In the genomic region with DNA sequence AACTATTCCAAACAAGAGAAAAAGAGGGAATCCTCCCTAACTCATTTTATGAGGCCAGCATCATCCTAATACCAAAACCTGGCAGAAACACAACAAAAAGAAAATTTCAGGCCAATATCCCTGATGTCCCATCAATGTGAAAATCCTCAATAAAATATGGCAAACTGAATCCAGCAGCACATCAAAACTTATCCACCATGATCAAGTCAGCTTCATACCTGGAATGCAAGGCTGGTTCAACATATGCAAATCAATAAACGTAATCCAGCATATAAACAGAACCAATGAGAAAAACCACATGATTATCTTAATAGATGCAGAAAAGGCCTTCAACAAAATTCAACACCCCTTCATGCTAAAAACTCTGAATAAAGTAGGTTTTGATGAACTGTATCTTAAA, we compare ENCODE assay signal across 8 cellular contexts. TPM values are rescaled to one million over a fixed set of nuclear protein-coding genes. Genes with fewer than 3 reads are reported as not detected.
DNase-seq lines count a peak whose midpoint lies in the region; ATAC-seq and TF ChIP-seq lines count a peak whose summit lies in the region.
"Not testable (repeated sequence)": the region's sequence is repeated elsewhere in the genome, so short reads cannot be mapped to it uniquely, and the experiment has no call there.
"Had no signal": no experiment of that assay in that cellular context is flagged by ENCODE, and none has a peak within 500 bp of the region (broad histone marks: within the 10 kb centered on the region; RNA-seq: fewer than 3 reads in every experiment).

No MANE protein-coding gene starts in this region.

- TF ChIP-seq CTCF in natural killer cell (IDR thresholded peaks at IDR 0.05) = not testable (repeated sequence)

- peaks cover 48% of the 10 kb centered on the region for H3K4me1 Mint-ChIP-seq in activated T-cell treated with anti-CD3 and anti-CD28 coated beads, Interleukin-2, amount 50 U/mL, for 72 hours (ENCODE audit: low read depth)
- peaks cover 36% of the 10 kb centered on the region for H3K4me1 Mint-ChIP-seq in activated naive CD8-positive, alpha-beta T cell treated with anti-CD3 and anti-CD28 coated beads, Interleukin-2, amount 10 ng/mL, durations not matched to agents 7 days and 5 days
- H3K4me1 Mint-ChIP-seq in central memory CD8-positive, alpha-beta T cell = peaks cover 56% of the 10 kb centered on the region
- H3K4me1 Mint-ChIP-seq in natural killer cell = peaks cover 53 to 73% of the 10 kb centered on the region in 2 donors
- peaks cover 43% of the 10 kb centered on the region for H3K4me1 Mint-ChIP-seq in stimulated activated naive CD8-positive, alpha-beta T cell treated with anti-CD3 and anti-CD28 coated beads, Interleukin-15, Interleukin-2, amounts not matched to agents 100 ng/mL and 50 ng/mL, for 24 hours (ENCODE audit: low read depth)

- not testable (repeated sequence) for H3K4me3 Mint-ChIP-seq in activated T-cell treated with anti-CD3 and anti-CD28 coated beads, Interleukin-2, amount 50 U/mL, for 72 hours; activated naive CD8-positive, alpha-beta T cell treated with anti-CD3 and anti-CD28 coated beads, Interleukin-2, amount 10 ng/mL, durations not matched to agents 7 days and 5 days; central memory CD8-positive, alpha-beta T cell; natural killer cell; stimulated activated naive CD8-positive, alpha-beta T cell treated with anti-CD3 and anti-CD28 coated beads, Interleukin-15, Interleukin-2, amounts not matched to agents 100 ng/mL and 50 ng/mL, for 24 hours

- intact Hi-C loops in natural killer cell (cut with micrococcal nuclease) = not testable (repeated sequence)

- peaks cover 43 to 55% of the 10 kb centered on the region in 2 donors for H3K36me3 Mint-ChIP-seq in activated T-cell treated with anti-CD3 and anti-CD28 coated beads, Interleukin-2, amount 50 U/mL, for 72 hours (ENCODE audit: insufficient read depth in 2 of 2)
- H3K36me3 Mint-ChIP-seq in activated naive CD8-positive, alpha-beta T cell treated with anti-CD3 and anti-CD28 coated beads, Interleukin-2, amount 10 ng/mL, durations not matched to agents 7 days and 5 days = peaks cover 52% of the 10 kb centered on the region
- H3K36me3 Mint-ChIP-seq in central memory CD8-positive, alpha-beta T cell (ENCODE audit: insufficient read depth) = peaks cover 30% of the 10 kb centered on the region
- H3K36me3 Mint-ChIP-seq in natural killer cell = not testable (repeated sequence)
- peaks cover 44% of the 10 kb centered on the region for H3K36me3 Mint-ChIP-seq in stimulated activated naive CD8-positive, alpha-beta T cell treated with anti-CD3 and anti-CD28 coated beads, Interleukin-15, Interleukin-2, amounts not matched to agents 100 ng/mL and 50 ng/mL, for 24 hours (ENCODE audit: low read depth)

- not testable (repeated sequence) for ATAC-seq in activated T-cell treated with anti-CD3 and anti-CD28 coated beads, Interleukin-2, amount 50 U/mL, for 72 hours (replicated peaks in 1 of 2); activated naive CD8-positive, alpha-beta T cell treated with anti-CD3 and anti-CD28 coated beads, Interleukin-2, amount 10 ng/mL, durations not matched to agents 7 days and 5 days (ENCODE audit: low read depth); central memory CD8-positive, alpha-beta T cell (replicated peaks; ENCODE audit: extremely low read depth, poor library complexity, severe bottlenecking); natural killer cell

- POLR2A ChIA-PET in activated naive CD8-positive, alpha-beta T cell treated with anti-CD3 and anti-CD28 coated beads, Interleukin-2, amount 10 ng/mL, durations not matched to agents 7 days and 5 days (lab: Charles Lee) = interaction anchor here (0.6 kb wide), 1 partner anchor 8 kb away, joined by 3 read pairs; no protein-coding TSS in a partner anchor

- H3K27ac Mint-ChIP-seq in activated T-cell treated with anti-CD3 and anti-CD28 coated beads, Interleukin-2, amount 50 U/mL, for 72 hours = peak overlapping the region; percentile 86
- peak overlapping the region; percentile 73 for H3K27ac Mint-ChIP-seq in activated naive CD8-positive, alpha-beta T cell treated with anti-CD3 and anti-CD28 coated beads, Interleukin-2, amount 10 ng/mL, durations not matched to agents 7 days and 5 days
- peak overlapping the region; percentile 84 for H3K27ac Mint-ChIP-seq in central memory CD8-positive, alpha-beta T cell (ENCODE audit: low read depth)
- H3K27ac Mint-ChIP-seq in natural killer cell = peak overlapping the region; percentile 98 to 100
- H3K27ac Mint-ChIP-seq in stimulated activated naive CD8-positive, alpha-beta T cell treated with anti-CD3 and anti-CD28 coated beads, Interleukin-15, Interleukin-2, amounts not matched to agents 100 ng/mL and 50 ng/mL, for 24 hours = peak overlapping the region; percentile 43

- DNase-seq in activated T-cell treated with anti-CD3 and anti-CD28 coated beads, Interleukin-2, amount 50 U/mL, for 72 hours; activated naive CD8-positive, alpha-beta T cell treated with anti-CD3 and anti-CD28 coated beads, Interleukin-2, amount 10 ng/mL, durations not matched to agents 7 days and 5 days; central memory CD8-positive, alpha-beta T cell (ENCODE audit: low spot score in 2 of 2); natural killer cell: not testable (repeated sequence)

- not testable (repeated sequence) for H3K27me3 Mint-ChIP-seq in activated T-cell treated with anti-CD3 and anti-CD28 coated beads, Interleukin-2, amount 50 U/mL, for 72 hours (ENCODE audit: low read depth); activated naive CD8-positive, alpha-beta T cell treated with anti-CD3 and anti-CD28 coated beads, Interleukin-2, amount 10 ng/mL, durations not matched to agents 7 days and 5 days; central memory CD8-positive, alpha-beta T cell; natural killer cell (ENCODE audit: low read depth in 2 of 2); stimulated activated naive CD8-positive, alpha-beta T cell treated with anti-CD3 and anti-CD28 coated beads, Interleukin-15, Interleukin-2, amounts not matched to agents 100 ng/mL and 50 ng/mL, for 24 hours

- peaks cover 25 to 27% of the 10 kb centered on the region in 2 donors for H3K9me3 Mint-ChIP-seq in activated T-cell treated with anti-CD3 and anti-CD28 coated beads, Interleukin-2, amount 50 U/mL, for 72 hours
- peaks cover 43% of the 10 kb centered on the region for H3K9me3 Mint-ChIP-seq in activated naive CD8-positive, alpha-beta T cell treated with anti-CD3 and anti-CD28 coated beads, Interleukin-2, amount 10 ng/mL, durations not matched to agents 7 days and 5 days
- peaks cover 12% of the 10 kb centered on the region for H3K9me3 Mint-ChIP-seq in central memory CD8-positive, alpha-beta T cell
- H3K9me3 Mint-ChIP-seq in natural killer cell = not testable (repeated sequence)
- H3K9me3 Mint-ChIP-seq in stimulated activated naive CD8-positive, alpha-beta T cell treated with anti-CD3 and anti-CD28 coated beads, Interleukin-15, Interleukin-2, amounts not matched to agents 100 ng/mL and 50 ng/mL, for 24 hours = peaks cover 43% of the 10 kb centered on the region

RNA-seq across cellular contexts. Expression of gene CST7, which starts 2.7 kb away (rescaled TPM):
- 100 to 1,000 TPM; 136 to 174 TPM for total RNA-seq in activated T-cell treated with anti-CD3 and anti-CD28 coated beads, Interleukin-2, amount 50 U/mL, for 72 hours
- 10 to 100 TPM; 92.0 to 92.4 TPM for total RNA-seq in activated naive CD8-positive, alpha-beta T cell treated with anti-CD3 and anti-CD28 coated beads, Interleukin-2, amount 10 ng/mL, durations not matched to agents 7 days and 5 days
- total RNA-seq in natural killer cell = 100 to 1,000 TPM; 590 to 700 (median 619) TPM
- total RNA-seq: A673, Caco-2, Calu3 had no signal

RNA-seq across cellular contexts. Expression of gene APMAP, which starts 46.2 kb away (rescaled TPM):
- total RNA-seq in activated T-cell treated with anti-CD3 and anti-CD28 coated beads, Interleukin-2, amount 50 U/mL, for 72 hours = 10 to 100 TPM; 65.2 to 70.2 TPM
- 10 to 100 TPM; 60.7 to 64.6 TPM for total RNA-seq in activated naive CD8-positive, alpha-beta T cell treated with anti-CD3 and anti-CD28 coated beads, Interleukin-2, amount 10 ng/mL, durations not matched to agents 7 days and 5 days
- total RNA-seq in natural killer cell = 100 to 1,000 TPM; 205 to 212 (median 207) TPM

Comparison
In these comparisons a context has a peak if more than half of its experiments do, and no peak if none do; other contexts are left out.
1. H3K27ac Mint-ChIP-seq: peak in every context shown above with its lines; median percentile 99 in natural killer cell; 86 in activated T-cell treated with anti-CD3 and anti-CD28 coated beads, Interleukin-2, amount 50 U/mL, for 72 hours; 84 in central memory CD8-positive, alpha-beta T cell; 73 in activated naive CD8-positive, alpha-beta T cell treated with anti-CD3 and anti-CD28 coated beads, Interleukin-2, amount 10 ng/mL, durations not matched to agents 7 days and 5 days; 43 in stimulated activated naive CD8-positive, alpha-beta T cell treated with anti-CD3 and anti-CD28 coated beads, Interleukin-15, Interleukin-2, amounts not matched to agents 100 ng/mL and 50 ng/mL, for 24 hours.